In genomic region chrX:146208821-146209220, GRCh38 we compare ENCODE assay signal across 11 cellular contexts.
"Had no signal": no experiment of that assay in that cellular context is flagged by ENCODE, and none has a peak within 500 bp of the region (broad histone marks: within the 10 kb centered on the region; RNA-seq: fewer than 3 reads in every experiment).

No MANE protein-coding gene starts in this region.

- H3K27ac Mint-ChIP-seq: GM23338, H9, HFFc6 had no signal

- H3K4me2 ChIP-seq: GM23338 had no signal

- H3K27ac ChIP-seq: GM23248 had no signal

- H3K4me1 ChIP-seq: HAP-1 had no signal

- H3K4me3 ChIP-seq: GM23248, GM23338, HAP-1 had no signal

- H2AFZ ChIP-seq: GM23248, GM23338 had no signal

- FAIRE-seq: H1, H54 had no signal

- H3K9ac ChIP-seq: GM23248 had no signal

- H3K36me3 ChIP-seq: HAP-1 had no signal

- H3K9me3 ChIP-seq: HAP-1 had no signal

- DNase-seq: GM23248, GOT3, H7, H9, HCEC 1CT, HFFc6 had no signal

- H3K4me3 Mint-ChIP-seq: GM23338, H9, HFFc6 had no signal

- H3K4me1 Mint-ChIP-seq: GM23338, H9 had no signal

- ATAC-seq: GM23338, HCT116 had no signal
